Comparison of ENCODE assay signal across 5 cellular contexts in the genomic region with DNA sequence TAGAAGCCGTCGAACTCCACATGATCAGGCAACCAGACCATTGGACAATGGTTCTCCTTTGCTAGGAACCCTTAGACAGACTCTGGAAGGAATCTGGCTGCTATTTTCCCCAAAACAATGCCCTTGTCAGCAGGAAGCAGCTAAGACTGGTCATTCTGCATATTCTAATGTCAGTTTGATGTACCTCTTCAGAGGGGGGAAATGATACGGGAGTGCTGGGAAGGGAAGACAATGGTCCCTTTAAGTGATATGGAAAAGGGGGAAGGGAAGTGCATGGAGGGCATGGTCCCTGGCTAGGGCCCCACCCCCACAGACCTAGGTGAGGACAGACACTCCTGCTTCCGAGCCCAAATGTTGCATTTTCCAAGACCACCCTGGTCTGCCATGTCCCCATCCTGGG.
"Had no signal": no experiment of that assay in that cellular context is flagged by ENCODE, and none has a peak within 500 bp of the region (broad histone marks: within the 10 kb centered on the region; RNA-seq: fewer than 3 reads in every experiment).

No MANE protein-coding gene starts in this region.

- H3K9me3 Mint-ChIP-seq: H9 had no signal

- ATAC-seq: K562 had no signal

- H3K4me3 ChIP-seq: K562 had no signal

- H3K4me3 Mint-ChIP-seq: H9 had no signal

- DNase-seq: GOT3, H9, HCEC 1CT, IMR-90 had no signal
